ENCODE assay signal across 24 cellular contexts in genomic region chr9:136946228-136946892, GRCh38. TPM values are rescaled to one million over a fixed set of nuclear protein-coding genes. Genes with fewer than 3 reads are reported as not detected.
DNase-seq lines count a peak whose midpoint lies in the region; FAIRE-seq and TF ChIP-seq lines count a peak whose summit lies in the region.
"Had no signal": no experiment of that assay in that cellular context is flagged by ENCODE, and none has a peak within 500 bp of the region (broad histone marks: within the 10 kb centered on the region; RNA-seq: fewer than 3 reads in every experiment).

No MANE protein-coding gene starts in this region.

- H3K9me3 ChIP-seq in spleen = no peaks in the 10 kb centered on the region
- H3K9me3 ChIP-seq: adrenal gland, breast epithelium, testis had no signal

- TF ChIP-seq POLR2A in spleen (IDR thresholded peaks at IDR 0.05) = no peak

- no peak overlapping the region for H3K4me3 ChIP-seq in spleen
- H3K4me3 ChIP-seq: adrenal gland, breast epithelium, testis had no signal

- FAIRE-seq in RCC 7860 (lab: Jason Lieb, UNC) = no peak
- FAIRE-seq: G401.6, GM18507 had no signal

- TF ChIP-seq CTCF in spleen (IDR thresholded peaks at IDR 0.05 in 8 of 11, conservative IDR thresholded peaks at IDR 0.05 in 3 of 11) = no peak

- peak; percentile 81 for DNase-seq in spleen
- no peak for DNase-seq in cortex of kidney (lab: John Stamatoyannopoulos, UW)
- DNase-seq in RCC 7860 (ENCODE audit: low spot score) = no peak
- no peak for DNase-seq in activated CD4-positive, alpha-beta T cell treated with anti-CD3 and anti-CD28 coated beads for 1 hour
- DNase-seq: activated CD8-positive, alpha-beta T cell treated with anti-CD3 and anti-CD28 coated beads, Interleukin-2, amount 10 ng/mL, durations not matched to agents 7 days and 5 days; activated gamma-delta T cell treated with Interleukin-2 at 50 U/mL for 16 hours; kidney glomerular epithelial cell; mesendoderm; naive B cell; NCI-H1105 treated with DMSO at 0.1 percent for 48 hours; NCI-H2081; OCI-M1; SIG-M5; testis had no signal

- no peaks in the 10 kb centered on the region for H3K27me3 ChIP-seq in layer of hippocampus (ENCODE audit: control insufficient read depth, insufficient read depth, low read length)
- no peaks in the 10 kb centered on the region for H3K27me3 ChIP-seq in spleen (replicated peaks in 1 of 7)
- H3K27me3 ChIP-seq: adrenal gland, breast epithelium, testis had no signal

- intact Hi-C loops in spleen (cut with DNase I; ENCODE audit: low total_unique reads) = loop anchor here (10.0 kb wide), 3 partner anchors 62 to 102 kb away; partner anchors contain the start of genes AJM1, FUT7, PHPT1 and TRAF2

- WGBS in spleen, 5 donors = 81 to 88% (median 83%) methylated on average over 16 to 24 of the region's 24 CpGs

- H3K27ac ChIP-seq in angular gyrus (ENCODE audit: low read depth, low read length) (peak overlapping the region; percentile 90), layer of hippocampus (ENCODE audit: low read depth, low read length) (peak overlapping the region; percentile 80), spleen (peak overlapping the region in 5 of 8 donors; percentile 34 to 91 (median 62))
- H3K27ac ChIP-seq: adrenal gland, breast epithelium had no signal

- H3K4me1 ChIP-seq in spleen = peaks cover 30 to 93% (median 71%) of the 10 kb centered on the region in 6 donors

- H3K36me3 ChIP-seq in spleen = peaks cover 3 to 21% (median 18%) of the 10 kb centered on the region in 6 donors

RNA-seq across cellular contexts. Expression of gene C8G, which starts 1.3 kb away (rescaled TPM):
- 1 to 10 TPM in 6 of 7 donors, not detected in 1; 2.3 to 7.4 (median 3.8) TPM for total RNA-seq in spleen
- 1 to 10 TPM; 3.2 to 4.3 (median 3.7) TPM for polyA plus RNA-seq in spleen
- total RNA-seq: breast epithelium; CD8-positive, alpha-beta T cell; glomerular endothelial cell; H7 had no signal

RNA-seq across cellular contexts. Expression of gene FBXW5, which starts 1.8 kb away (rescaled TPM):
- 100 to 1,000 TPM in 6 of 7 donors, 10 to 100 TPM in 1; 97.6 to 170 (median 105) TPM for total RNA-seq in spleen
- polyA plus RNA-seq in spleen = 100 to 1,000 TPM in 2 of 3 donors, 10 to 100 TPM in 1; 90.8 to 154 (median 123) TPM

RNA-seq across cellular contexts. Expression of gene LCN12, which starts 5.7 kb away (rescaled TPM):
- 10 to 100 TPM in 4 of 7 donors, 1 to 10 TPM in 3; 3.1 to 63.4 (median 12.5) TPM for total RNA-seq in spleen
- polyA plus RNA-seq in spleen = 1 to 10 TPM in 2 of 3 donors, under 1 TPM in 1; 0.83 to 6.7 (median 4.8) TPM
- total RNA-seq: glomerular endothelial cell had no signal
- polyA plus RNA-seq: fibroblast of lung had no signal

RNA-seq across cellular contexts. Expression of gene PTGDS, which starts 30.9 kb away (rescaled TPM):
- 100 to 1,000 TPM; 134 to 457 (median 378) TPM for total RNA-seq in spleen
- 1,000 to 10,000 TPM in 1 of 3 donors, 100 to 1,000 TPM in 2; 462 to 1,396 (median 703) TPM for polyA plus RNA-seq in spleen
- total RNA-seq: glomerular endothelial cell had no signal

RNA-seq across cellular contexts. Expression of gene LCNL1, which starts 36.4 kb away (rescaled TPM):
- total RNA-seq in spleen = 1 to 10 TPM; 1.8 to 8.3 (median 3.3) TPM
- polyA plus RNA-seq in spleen = 1 to 10 TPM; 1.3 to 4.7 (median 2.3) TPM
- total RNA-seq: activated CD8-positive, alpha-beta T cell treated with anti-CD3 and anti-CD28 coated beads, Interleukin-2, amount 10 ng/mL, durations not matched to agents 7 days and 5 days; glomerular endothelial cell had no signal
